ENCODE assay signal across 17 cellular contexts in the genomic region with DNA sequence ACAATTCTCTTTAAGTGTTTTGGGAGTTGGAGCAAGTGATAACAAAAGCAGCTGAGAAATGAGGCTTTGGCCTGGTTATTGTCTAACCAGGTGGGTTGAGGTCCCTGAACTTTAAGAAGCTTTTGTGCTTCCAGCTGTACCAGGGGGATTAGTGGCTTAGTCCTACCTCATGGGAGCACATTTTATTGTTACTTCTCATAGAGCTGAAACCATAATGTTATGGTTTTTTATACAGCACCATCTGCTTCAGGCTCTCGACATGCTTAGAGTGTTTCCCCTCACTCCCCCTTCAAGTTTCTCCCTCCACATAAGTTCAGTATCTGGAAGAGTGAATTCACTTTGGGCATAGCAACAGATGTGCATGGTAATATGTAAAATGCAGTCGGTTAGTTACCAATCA.
DNase-seq lines count a peak whose midpoint lies in the region; ATAC-seq, FAIRE-seq and TF ChIP-seq lines count a peak whose summit lies in the region.
"Had no signal": no experiment of that assay in that cellular context is flagged by ENCODE, and none has a peak within 500 bp of the region (broad histone marks: within the 10 kb centered on the region; RNA-seq: fewer than 3 reads in every experiment).

No MANE protein-coding gene starts in this region.

- in situ Hi-C loops in HAP-1 (cut with MboI; ENCODE audit: low sequenced_read_pairs): no loop called here

- no peaks in the 10 kb centered on the region for H3K27me3 ChIP-seq in HAP-1 (ENCODE audit: low read depth)

- ATAC-seq in HG03045 (IDR thresholded peaks at IDR 0.05; ENCODE audit: unreplicated experiment): no peak
- ATAC-seq: activated CD8-positive, alpha-beta memory T cell treated with anti-CD3 and anti-CD28 coated beads, Interleukin-2, amount 10 ng/mL, durations not matched to agents 7 days and 5 days had no signal

- DNase-seq in D721Med (ENCODE audit: insufficient read length, low spot score): no peak
- peak; percentile 35 to 45 for DNase-seq in HAP-1 (ENCODE audit: low spot score in 2 of 2)
- DNase-seq in NCI-H524 (lab: John Stamatoyannopoulos, UW): peak; percentile 90 to 99
- no peak for DNase-seq in mesothelial cell of epicardium (ENCODE audit: low spot score in 2 of 2, unreplicated experiment in 2 of 2)
- no peak for DNase-seq in GM19238 (ENCODE audit: insufficient read length, low spot score)
- DNase-seq in retina: no peak
- DNase-seq in COLO829 (ENCODE audit: low spot score): no peak
- DNase-seq: activated CD4-positive, CD25-positive, alpha-beta regulatory T cell; activated CD8-positive, alpha-beta memory T cell treated with anti-CD3 and anti-CD28 coated beads, Interleukin-2, amount 10 ng/mL, durations not matched to agents 7 days and 5 days; activated gamma-delta T cell; aorta; NCI-H2081; stimulated activated naive CD4-positive, alpha-beta T cell; T-cell; trophoblast cell had no signal

- peaks cover 4% of the 10 kb centered on the region for H3K4me1 ChIP-seq in HAP-1

- H3K36me3 Mint-ChIP-seq in mesothelial cell of epicardium: no peaks in the 10 kb centered on the region
- H3K36me3 Mint-ChIP-seq: activated CD8-positive, alpha-beta memory T cell treated with anti-CD3 and anti-CD28 coated beads, Interleukin-2, amount 10 ng/mL, durations not matched to agents 7 days and 5 days; T-cell had no signal

- peak overlapping the region; percentile 2 for H3K27ac Mint-ChIP-seq in mesothelial cell of epicardium
- H3K27ac Mint-ChIP-seq: activated CD8-positive, alpha-beta memory T cell treated with anti-CD3 and anti-CD28 coated beads, Interleukin-2, amount 10 ng/mL, durations not matched to agents 7 days and 5 days had no signal

- no peaks in the 10 kb centered on the region for H3K27me3 Mint-ChIP-seq in mesothelial cell of epicardium (ENCODE audit: low read depth)
- H3K27me3 Mint-ChIP-seq: activated CD8-positive, alpha-beta memory T cell treated with anti-CD3 and anti-CD28 coated beads, Interleukin-2, amount 10 ng/mL, durations not matched to agents 7 days and 5 days; T-cell had no signal

- H3K4me3 Mint-ChIP-seq in mesothelial cell of epicardium: no peak overlapping the region
- H3K4me3 Mint-ChIP-seq: activated CD8-positive, alpha-beta memory T cell treated with anti-CD3 and anti-CD28 coated beads, Interleukin-2, amount 10 ng/mL, durations not matched to agents 7 days and 5 days had no signal

- TF ChIP-seq CTCF in D721Med (IDR thresholded peaks at IDR 0.05; ENCODE audit: insufficient read depth, missing control alignments): no peak
- TF ChIP-seq CTCF in mesothelial cell of epicardium (IDR thresholded peaks at IDR 0.05; ENCODE audit: unreplicated experiment): no peak

- no peak overlapping the region for H3K4me3 ChIP-seq in HAP-1
- H3K4me3 ChIP-seq: mucosa of descending colon had no signal

- H3K9me3 ChIP-seq in HAP-1: no peaks in the 10 kb centered on the region
- H3K9me3 ChIP-seq: mucosa of descending colon had no signal

- no peaks in the 10 kb centered on the region for H3K36me3 ChIP-seq in HAP-1 (replicated peaks)

- peak; percentile 97 for FAIRE-seq in D721Med (lab: Jason Lieb, UNC)

- H3K4me1 Mint-ChIP-seq in mesothelial cell of epicardium: peaks cover 15% of the 10 kb centered on the region

- peaks cover 4% of the 10 kb centered on the region for H3K9me3 Mint-ChIP-seq in mesothelial cell of epicardium

Comparison
In these comparisons a context has a peak if more than half of its experiments do, and no peak if none do; other contexts are left out.
1. DNase-seq: peak in HAP-1 (2 of 2) and NCI-H524 (2 of 2); none in D721Med (single experiment), mesothelial cell of epicardium (0 of 2), GM19238 (single experiment), retina (single experiment) and COLO829 (single experiment).